ENCODE assay signal across 1 cellular context in the genomic region with DNA sequence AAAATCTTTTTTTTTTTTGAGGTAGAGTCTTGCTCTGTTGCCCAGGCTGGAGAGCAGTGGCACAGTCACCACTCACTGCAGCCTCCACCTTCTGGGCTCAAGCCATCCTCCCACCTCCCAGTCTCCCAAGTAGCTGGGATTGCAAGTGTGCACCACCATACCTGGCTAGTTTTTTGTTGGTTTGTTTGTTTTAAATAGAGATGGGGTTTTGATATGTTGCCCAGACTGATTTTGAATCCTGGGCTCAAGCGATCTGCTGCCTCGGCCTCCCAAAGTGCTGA.
TF ChIP-seq lines count a peak whose summit lies in the region.

No MANE protein-coding gene starts in this region.

TF ChIP-seq in GM12878, 131 proteins besides CTCF, POLR2A, EP300 and RAD21:
- TF ChIP-seq CREB1 (IDR thresholded peaks at IDR 0.05; ENCODE audit: low read depth) (no peak), SPI1 (IDR thresholded peaks at IDR 0.05; ENCODE audit: borderline replicate concordance, insufficient read depth, low read depth, low read length) (no peak), IRF4 (IDR thresholded peaks at IDR 0.05; ENCODE audit: low read depth, low read length) (no peak), SREBF1 (IDR thresholded peaks at IDR 0.05; ENCODE audit: low read length) (no peak), E2F8 (IDR thresholded peaks at IDR 0.05; ENCODE audit: low read depth, partially characterized antibody) (no peak), SMARCA5 (IDR thresholded peaks at IDR 0.05) (no peak), SMAD5 (IDR thresholded peaks at IDR 0.05; ENCODE audit: low read depth) (no peak)
